In genomic region chr14:51000566-51000965, GRCh38 we compare ENCODE assay signal across 23 cellular contexts.
"Had no signal": no experiment of that assay in that cellular context is flagged by ENCODE, and none has a peak within 500 bp of the region (broad histone marks: within the 10 kb centered on the region; RNA-seq: fewer than 3 reads in every experiment).

No MANE protein-coding gene starts in this region.

- H3K9me3 ChIP-seq: MG63, SJSA1 had no signal

- DNase-seq: IMR-90, Karpas-422, KG1, MG63, NCI-H1092, NCI-H1105 treated with DMSO at 0.1 percent for 48 hours, NCI-H1417 treated with DMSO at 0.1 percent for 48 hours, NCI-H146, NCI-H1694 treated with DMSO at 0.1 percent for 48 hours, NCI-H1930, NCI-H2081, NCI-H2171, NCI-H226, NCI-H446, NCI-H510A, NCI-H524 treated with DMSO at 0.1 percent for 48 hours, NCI-H69, NCI-H774, Right ventricle myocardium superior, RPMI8226, SIG-M5 had no signal

- H3K27me3 ChIP-seq: MG63, SJSA1 had no signal

- H3K36me3 ChIP-seq: MG63, SJSA1 had no signal

- H3K27ac ChIP-seq: SJSA1, SK-N-MC had no signal

- H3K4me3 ChIP-seq: MG63, SJSA1, SK-N-MC had no signal
